8 cellular contexts compared by ENCODE assay signal in genomic region chr3:50088725-50089602, GRCh38. TPM values are rescaled to one million over a fixed set of nuclear protein-coding genes. Genes with fewer than 3 reads are reported as not detected.
DNase-seq lines count a peak whose midpoint lies in the region; ATAC-seq, FAIRE-seq and TF ChIP-seq lines count a peak whose summit lies in the region.

Gene RBM5 (plus strand): TSS chr3:50088919. CDS start chr3:50090435, 1,516 bp downstream.

- peaks cover 37% of the 10 kb centered on the region for H3K79me2 ChIP-seq in HepG2 (ENCODE audit: insufficient read depth, low read length)

- TF ChIP-seq RAD21 in HepG2 (CRISPR knock-in tag; IDR thresholded peaks at IDR 0.05): no peak

- H3K4me1 ChIP-seq in BLaER1 treated with 17β-estradiol and CSF1 and Interleukin-3, amounts not matched to agents 10 nM and 100 nM: peaks cover 17 to 23% (median 20%) of the 10 kb centered on the region in 10 experiments
- H3K4me1 ChIP-seq in HepG2 (ENCODE audit: insufficient read depth, low read length): peaks cover 32% of the 10 kb centered on the region

- POLR2A ChIA-PET in HepG2 (lab: Yijun Ruan, JAX): interaction anchor here (0.8 kb wide), 1 partner anchor 149 kb away, joined by 3 read pairs; the partner anchor contains the start of gene RBM6

- ATAC-seq in GM19351 (IDR thresholded peaks at IDR 0.05; ENCODE audit: unreplicated experiment): peak; percentile 99
- ATAC-seq in HG03558 (IDR thresholded peaks at IDR 0.05; ENCODE audit: extremely low read depth, unreplicated experiment): peak; percentile 71
- ATAC-seq in HepG2: peak; percentile 100

- peak in 1 of 2 experiments; percentile 32; a peak in 2 of 4 replicates for TF ChIP-seq EP300 in HepG2 (IDR thresholded peaks at IDR 0.05; ENCODE audit: low read depth in 2 of 2, low read length in 2 of 2)
- TF ChIP-seq EP300 in HepG2 (CRISPR knock-in tag; IDR thresholded peaks at IDR 0.05; ENCODE audit: borderline replicate concordance): no peak

- peak; percentile 87 to 90 for TF ChIP-seq POLR2A in HepG2 (IDR thresholded peaks at IDR 0.05; ENCODE audit: insufficient read depth in 1 of 2, low read depth in 2 of 2, low read length in 2 of 2)

- H3K4me2 ChIP-seq in BLaER1 treated with 17β-estradiol and CSF1 and Interleukin-3, amounts not matched to agents 10 nM and 100 nM: peak within 1 kb of the TSS; percentile 76 to 97 (median 84)
- peak within 1 kb of the TSS; percentile 92 for H3K4me2 ChIP-seq in HepG2 (ENCODE audit: low read depth, low read length)

- DNase-seq in NCI-H82 (lab: John Stamatoyannopoulos, UW): peak; percentile 92
- DNase-seq in activated CD4-positive, alpha-beta T cell treated with anti-CD3 and anti-CD28 coated beads, Interleukin-2, amount 50 U/mL, for 48 hours: peak; percentile 93 to 95
- DNase-seq in dermis microvascular lymphatic vessel endothelial cell (ENCODE audit: low read depth in 2 of 2): peak; percentile 84 to 94
- DNase-seq in HepG2 (ENCODE audit: low spot score): peak; percentile 89
- peak; percentile 90 for DNase-seq in stimulated activated CD4-positive, alpha-beta T cell treated with anti-CD3 and anti-CD28 coated beads, Interleukin-4, amount 100 ng/mL, for 1 hour

- TF ChIP-seq CTCF in HepG2 (CRISPR knock-in tag; IDR thresholded peaks at IDR 0.05): no peak

- peaks cover 0 to 5% (median 0%) of the 10 kb centered on the region in 11 experiments; a peak in 2 of 22 replicates for H3K9me3 ChIP-seq in BLaER1 treated with 17β-estradiol and CSF1 and Interleukin-3, amounts not matched to agents 10 nM and 100 nM (replicated peaks in 1 of 11)
- no peaks in the 10 kb centered on the region for H3K9me3 ChIP-seq in HepG2 (ENCODE audit: low read length)

- intact Hi-C loops in HepG2 (cut with micrococcal nuclease; ENCODE audit: unreplicated experiment): no loop called here

- H3K4me3 ChIP-seq in BLaER1 treated with 17β-estradiol and CSF1 and Interleukin-3, amounts not matched to agents 10 nM and 100 nM: peak within 1 kb of the TSS; percentile 87 to 100 (median 91)
- peak within 1 kb of the TSS; percentile 91 to 100 (median 99) for H3K4me3 ChIP-seq in HepG2 (replicated peaks in 1 of 3; ENCODE audit: insufficient read depth in 1 of 3, low read depth in 2 of 3, low read length in 3 of 3)

- in situ Hi-C loops in HepG2 (cut with HindIII; ENCODE audit: extremely low pct_ligation_motif_present, low pct_unique_long_range_greater_than_20kb): no loop called here

- H3K9ac ChIP-seq in BLaER1 treated with 17β-estradiol and CSF1 and Interleukin-3, amounts not matched to agents 10 nM and 100 nM: peak within 1 kb of the TSS; percentile 95 to 100 (median 99)
- peak within 1 kb of the TSS; percentile 100 for H3K9ac ChIP-seq in HepG2 (ENCODE audit: insufficient read depth, low read depth, low read length)

- WGBS in HepG2 (ENCODE audit: low lambda C conversion rate): 2% methylated on average over 20 of the region's 61 CpGs

- FAIRE-seq in HepG2 (lab: Jason Lieb, UNC): peak; percentile 92

- no TSS peak for BruUV-seq in HepG2 (replicated peaks; lab: Mats Ljungman, UMichigan)

- CTCF ChIA-PET in HepG2 (lab: Yijun Ruan, JAX; ENCODE audit: low intra/inter-chr PET ratio, low total read pairs): no interaction called here

- peak within 1 kb of the TSS; percentile 97 to 100 (median 98) for H3K27ac ChIP-seq in BLaER1 treated with 17β-estradiol and CSF1 and Interleukin-3, amounts not matched to agents 10 nM and 100 nM
- H3K27ac ChIP-seq in HepG2 (ENCODE audit: extremely low read length, insufficient read depth, low read length): peak within 1 kb of the TSS; percentile 99

- peak within 1 kb of the TSS; percentile 85 for H2AFZ ChIP-seq in HepG2 (ENCODE audit: low read length)

- peaks cover 35 to 49% (median 44%) of the 10 kb centered on the region in 11 experiments for H4K20me1 ChIP-seq in BLaER1 treated with 17β-estradiol and CSF1 and Interleukin-3, amounts not matched to agents 10 nM and 100 nM
- H4K20me1 ChIP-seq in HepG2 (ENCODE audit: insufficient read depth, low read length): peaks cover 2% of the 10 kb centered on the region

- no peaks in the 10 kb centered on the region for H3K27me3 ChIP-seq in BLaER1 treated with 17β-estradiol and CSF1 and Interleukin-3, amounts not matched to agents 10 nM and 100 nM
- no peaks in the 10 kb centered on the region; a peak in 1 of 5 replicates for H3K27me3 ChIP-seq in HepG2 (ENCODE audit: control insufficient read depth in 1 of 2, insufficient read depth in 2 of 2, low read length in 2 of 2)

- H3K36me3 ChIP-seq in BLaER1 treated with 17β-estradiol and CSF1 and Interleukin-3, amounts not matched to agents 10 nM and 100 nM: peaks cover 38 to 41% (median 39%) of the 10 kb centered on the region in 11 experiments
- H3K36me3 ChIP-seq in HepG2 (replicated peaks in 1 of 2; ENCODE audit: control insufficient read depth in 1 of 2, insufficient read depth in 2 of 2, low read length in 2 of 2): peaks cover 11 to 31% of the 10 kb centered on the region in 2 experiments

TF ChIP-seq in HepG2, 621 proteins besides CTCF, POLR2A, EP300 and RAD21 (continues in another document):
- TF ChIP-seq ZNF510 (CRISPR knock-in tag; IDR thresholded peaks at IDR 0.05; ENCODE audit: low read depth) (0 out of 2 replicates have a peak, but pooled peaks have one; percentile 12), BRCA1 (CRISPR knock-in tag; IDR thresholded peaks at IDR 0.05) (no peak), HNF1A (IDR thresholded peaks at IDR 0.05; ENCODE audit: low read depth) (no peak), HNF1A (CRISPR knock-in tag; IDR thresholded peaks at IDR 0.05; ENCODE audit: borderline replicate concordance) (0 out of 2 replicates have a peak, but pooled peaks have one; percentile 25), ZNF441 (CRISPR knock-in tag; IDR thresholded peaks at IDR 0.05; ENCODE audit: borderline replicate concordance) (0 out of 2 replicates have a peak, but pooled peaks have one; percentile 24), CREB3 (CRISPR knock-in tag; IDR thresholded peaks at IDR 0.05) (no peak), MBD4 (IDR thresholded peaks at IDR 0.05; ENCODE audit: borderline replicate concordance, low read length) (no peak)

RNA-seq across cellular contexts. Expression of gene RBM5, which starts in this region (rescaled TPM):
- total RNA-seq in dermis microvascular lymphatic vessel endothelial cell: 108 and 148 TPM in 2 replicates
- 65.0 and 106 TPM in 2 replicates for total RNA-seq in HepG2 (2016; rRNA removed; fragmentation: Illumina TruSeq; extraction: Trizol)
- total RNA-seq in HepG2 (2016; cell fraction: cytosol; rRNA removed; fragmentation: Illumina TruSeq; extraction: Trizol; ENCODE audit: low read depth): 28.2 and 29.4 TPM in 2 replicates
- total RNA-seq in HepG2 (2016; cell fraction: insoluble cytoplasmic fraction; rRNA removed; fragmentation: Illumina TruSeq; extraction: Trizol): 57.8 and 102 TPM in 2 replicates
- 21.6 and 27.7 TPM in 2 replicates for total RNA-seq in HepG2 (2016; cell fraction: membrane; rRNA removed; fragmentation: Illumina TruSeq; extraction: Trizol)
- 176 and 216 TPM in 2 replicates for total RNA-seq in HepG2 (2016; cell fraction: nucleus; rRNA removed; fragmentation: Illumina TruSeq; extraction: Trizol)
- 204 and 254 TPM in 2 replicates for polyA plus RNA-seq in HepG2 (2011; rRNA removed)
- 65.2 and 69.9 TPM in 2 replicates for polyA plus RNA-seq in HepG2 (2011; cell fraction: cytosol; rRNA removed)
- 615 and 653 TPM in 2 replicates for polyA plus RNA-seq in HepG2 (2011; cell fraction: nucleus; rRNA removed)
- 78.9 and 117 TPM in 2 replicates for polyA plus RNA-seq in HepG2 (2012)
- polyA plus RNA-seq in HepG2 (2016; cell fraction: cytosol; fragmentation: Illumina TruSeq; extraction: Trizol; ENCODE audit: low read depth): 2.8 and 3.1 TPM in 2 replicates
- polyA plus RNA-seq in HepG2 (2016; cell fraction: insoluble cytoplasmic fraction; fragmentation: Illumina TruSeq; extraction: Trizol; ENCODE audit: low read depth): 44.4 and 46.1 TPM in 2 replicates
- 4.0 and 7.3 TPM in 2 replicates for polyA plus RNA-seq in HepG2 (2016; cell fraction: membrane; fragmentation: Illumina TruSeq; extraction: Trizol; ENCODE audit: low read depth)
- 371 and 412 TPM in 2 replicates for polyA plus RNA-seq in HepG2 (2016; cell fraction: nucleus; fragmentation: Illumina TruSeq; extraction: Trizol; ENCODE audit: insufficient read depth, low read depth)
- polyA minus RNA-seq in HepG2 (2011; rRNA and poly(A)+ RNA removed; ENCODE audit: low replicate concordance): 201 and 212 TPM in 2 replicates
- 50.6 and 64.3 TPM in 2 replicates for polyA minus RNA-seq in HepG2 (2011; cell fraction: cytosol; rRNA and poly(A)+ RNA removed)
- polyA minus RNA-seq in HepG2 (2011; cell fraction: nucleus; rRNA and poly(A)+ RNA removed): 340 and 438 TPM in 2 replicates

Comparison
In these comparisons a context has a peak if more than half of its experiments do, and no peak if none do; other contexts are left out.
1. Peak in every context shown above with its lines: DNase-seq, ATAC-seq, H3K4me3 ChIP-seq and H3K27ac ChIP-seq.